ENCODE assay signal across 21 cellular contexts in genomic region chr6:1037430-1037829, GRCh38.
DNase-seq lines count a peak whose midpoint lies in the region; ATAC-seq, FAIRE-seq and TF ChIP-seq lines count a peak whose summit lies in the region.
"Had no signal": no experiment of that assay in that cellular context is flagged by ENCODE, and none has a peak within 500 bp of the region (broad histone marks: within the 10 kb centered on the region; RNA-seq: fewer than 3 reads in every experiment).

No MANE protein-coding gene starts in this region.

- no peak for TF ChIP-seq CTCF in bronchial epithelial cell (IDR thresholded peaks at IDR 0.05; ENCODE audit: insufficient read depth, low read length, severe bottlenecking)
- no peak for TF ChIP-seq CTCF in HepG2 (CRISPR knock-in tag; IDR thresholded peaks at IDR 0.05)
- no peak for TF ChIP-seq CTCF in neural progenitor cell (IDR thresholded peaks at IDR 0.05)

- TF ChIP-seq EP300 in HepG2 (IDR thresholded peaks at IDR 0.05; ENCODE audit: low read depth in 2 of 2, low read length in 2 of 2) (no peak), HepG2 (CRISPR knock-in tag; IDR thresholded peaks at IDR 0.05; ENCODE audit: borderline replicate concordance) (no peak)

- H3K27ac ChIP-seq in HepG2 (ENCODE audit: extremely low read length, insufficient read depth, low read length) = no peak overlapping the region
- H3K27ac ChIP-seq in neural progenitor cell = no peak overlapping the region
- H3K27ac ChIP-seq: 22Rv1; A549; BLaER1 treated with 17β-estradiol and CSF1 and Interleukin-3, amounts not matched to agents 10 nM and 100 nM; C4-2B had no signal

- POLR2A ChIA-PET in HepG2 (lab: Yijun Ruan, JAX) = no interaction called here

- H3K9me3 ChIP-seq in HepG2 (ENCODE audit: low read length) (no peaks in the 10 kb centered on the region), neural progenitor cell (ENCODE audit: low read depth) (no peaks in the 10 kb centered on the region)
- H3K9me3 ChIP-seq: A549, Caco-2 had no signal

- H3K4me3 ChIP-seq in bronchial epithelial cell (ENCODE audit: low read depth, low read length) (no peak overlapping the region), HepG2 (replicated peaks in 1 of 3; ENCODE audit: insufficient read depth in 1 of 3, low read depth in 2 of 3, low read length in 3 of 3) (no peak overlapping the region), neural progenitor cell (no peak overlapping the region)
- H3K4me3 ChIP-seq: A549; BLaER1 treated with 17β-estradiol and CSF1 and Interleukin-3, amounts not matched to agents 10 nM and 100 nM had no signal

- H3K36me3 Mint-ChIP-seq in neural progenitor cell = peaks cover 3% of the 10 kb centered on the region
- H3K36me3 Mint-ChIP-seq: CD8-positive, alpha-beta T cell had no signal

- no peaks in the 10 kb centered on the region for H3K27me3 ChIP-seq in bronchial epithelial cell (ENCODE audit: control insufficient read depth, insufficient read depth, low read length)
- H3K27me3 ChIP-seq in HepG2 (ENCODE audit: control insufficient read depth in 1 of 2, insufficient read depth in 2 of 2, low read length in 2 of 2) = no peaks in the 10 kb centered on the region
- H3K27me3 ChIP-seq in neural progenitor cell = no peaks in the 10 kb centered on the region
- H3K27me3 ChIP-seq: BLaER1 treated with 17β-estradiol and CSF1 and Interleukin-3, amounts not matched to agents 10 nM and 100 nM had no signal

- DNase-seq in bronchial epithelial cell (ENCODE audit: low read depth) (no peak), HepG2 (ENCODE audit: low spot score) (no peak), neural progenitor cell (ENCODE audit: low spot score) (no peak), SW480 (ENCODE audit: low spot score) (no peak)
- DNase-seq: AML-193; Caco-2; Calu3; CD4-positive, alpha-beta T cell; CD8-positive, alpha-beta T cell; DMS79 treated with DMSO at 0.1 percent for 48 hours; GF-D8 had no signal

- H3K4me2 ChIP-seq in HepG2 (ENCODE audit: low read depth, low read length) (no peak overlapping the region), neural progenitor cell (no peak overlapping the region)
- H3K4me2 ChIP-seq: A549; BLaER1 treated with 17β-estradiol and CSF1 and Interleukin-3, amounts not matched to agents 10 nM and 100 nM had no signal

- peaks cover 4% of the 10 kb centered on the region for H3K9me3 Mint-ChIP-seq in neural progenitor cell
- H3K9me3 Mint-ChIP-seq: CD4-positive, alpha-beta T cell; CD8-positive, alpha-beta T cell had no signal

- FAIRE-seq in bronchial epithelial cell (lab: Jason Lieb, UNC) (peak; percentile 66), HepG2 (lab: Jason Lieb, UNC) (no peak)
- FAIRE-seq: A549, D721Med, G401.6, GM12891, GM19239 had no signal

- peak overlapping the region; percentile 4 for H3K27ac Mint-ChIP-seq in neural progenitor cell
- H3K27ac Mint-ChIP-seq: B cell; CD4-positive, alpha-beta T cell; CD8-positive, alpha-beta T cell had no signal

- H3K36me3 ChIP-seq in bronchial epithelial cell (ENCODE audit: control insufficient read depth, insufficient read depth, low read length) (no peaks in the 10 kb centered on the region), HepG2 (replicated peaks in 1 of 2; ENCODE audit: control insufficient read depth in 1 of 2, insufficient read depth in 2 of 2, low read length in 2 of 2) (no peaks in the 10 kb centered on the region), neural progenitor cell (no peaks in the 10 kb centered on the region)
- H3K36me3 ChIP-seq: BLaER1 treated with 17β-estradiol and CSF1 and Interleukin-3, amounts not matched to agents 10 nM and 100 nM had no signal

- no peak overlapping the region for H3K9ac ChIP-seq in HepG2 (ENCODE audit: insufficient read depth, low read depth, low read length)
- H3K9ac ChIP-seq in neural progenitor cell = no peak overlapping the region
- H3K9ac ChIP-seq: BLaER1 treated with 17β-estradiol and CSF1 and Interleukin-3, amounts not matched to agents 10 nM and 100 nM had no signal

- H3K4me1 ChIP-seq in HepG2 (ENCODE audit: insufficient read depth, low read length) (peaks cover 34% of the 10 kb centered on the region), neural progenitor cell (no peaks in the 10 kb centered on the region)
- H3K4me1 ChIP-seq: A549; BLaER1 treated with 17β-estradiol and CSF1 and Interleukin-3, amounts not matched to agents 10 nM and 100 nM; Caco-2 had no signal

- H3K4me1 Mint-ChIP-seq in neural progenitor cell = peaks cover 13% of the 10 kb centered on the region
- H3K4me1 Mint-ChIP-seq: B cell had no signal

- in situ Hi-C loops in HepG2 (cut with HindIII; ENCODE audit: extremely low pct_ligation_motif_present, low pct_unique_long_range_greater_than_20kb) = no loop called here

- intact Hi-C loops in HepG2 (cut with micrococcal nuclease; ENCODE audit: unreplicated experiment) = no loop called here

- no peak for TF ChIP-seq POLR2A in HepG2 (IDR thresholded peaks at IDR 0.05; ENCODE audit: insufficient read depth in 1 of 2, low read depth in 2 of 2, low read length in 2 of 2)

- no peaks in the 10 kb centered on the region for H3K79me2 ChIP-seq in HepG2 (ENCODE audit: insufficient read depth, low read length)
- H3K79me2 ChIP-seq in neural progenitor cell (ENCODE audit: low read depth) = no peaks in the 10 kb centered on the region

- H2AFZ ChIP-seq in HepG2 (ENCODE audit: low read length) = no peak overlapping the region
- H2AFZ ChIP-seq in neural progenitor cell (replicated peaks) = no peak overlapping the region

- no peaks in the 10 kb centered on the region for H3F3A ChIP-seq in neural progenitor cell (ENCODE audit: low read depth)

- H3K4me3 Mint-ChIP-seq in neural progenitor cell = no peak overlapping the region
- H3K4me3 Mint-ChIP-seq: B cell; CD4-positive, alpha-beta T cell; CD8-positive, alpha-beta T cell had no signal

- TF ChIP-seq RAD21 in HepG2 (CRISPR knock-in tag; IDR thresholded peaks at IDR 0.05) = no peak

- peaks cover 3% of the 10 kb centered on the region for H3K27me3 Mint-ChIP-seq in neural progenitor cell (ENCODE audit: insufficient read depth, low read depth)

- WGBS in HepG2 (ENCODE audit: low lambda C conversion rate) = 41% methylated on average over 2 of the region's 2 CpGs

- BruUV-seq in HepG2 (replicated peaks; lab: Mats Ljungman, UMichigan) = no TSS peak

- ATAC-seq in HepG2 (peak; percentile 28; the same call in 2 of the 3 replicates), HG02623 (IDR thresholded peaks at IDR 0.05; ENCODE audit: unreplicated experiment) (no peak)
- ATAC-seq: A549; CD8-positive, alpha-beta T cell had no signal

- CTCF ChIA-PET in HepG2 (lab: Yijun Ruan, JAX; ENCODE audit: low intra/inter-chr PET ratio, low total read pairs) = no interaction called here

- H4K20me1 ChIP-seq in HepG2 (ENCODE audit: insufficient read depth, low read length) (no peaks in the 10 kb centered on the region), neural progenitor cell (ENCODE audit: low read depth) (no peaks in the 10 kb centered on the region)
- H4K20me1 ChIP-seq: BLaER1 treated with 17β-estradiol and CSF1 and Interleukin-3, amounts not matched to agents 10 nM and 100 nM had no signal

TF ChIP-seq in HepG2, 621 proteins besides CTCF, POLR2A, EP300 and RAD21 (continues in another document):
- TF ChIP-seq ZNF670 (CRISPR knock-in tag; IDR thresholded peaks at IDR 0.05; ENCODE audit: borderline replicate concordance) = no peak
- TF ChIP-seq SMARCC2 (IDR thresholded peaks at IDR 0.05) = no peak
- TF ChIP-seq, protein P1, sequence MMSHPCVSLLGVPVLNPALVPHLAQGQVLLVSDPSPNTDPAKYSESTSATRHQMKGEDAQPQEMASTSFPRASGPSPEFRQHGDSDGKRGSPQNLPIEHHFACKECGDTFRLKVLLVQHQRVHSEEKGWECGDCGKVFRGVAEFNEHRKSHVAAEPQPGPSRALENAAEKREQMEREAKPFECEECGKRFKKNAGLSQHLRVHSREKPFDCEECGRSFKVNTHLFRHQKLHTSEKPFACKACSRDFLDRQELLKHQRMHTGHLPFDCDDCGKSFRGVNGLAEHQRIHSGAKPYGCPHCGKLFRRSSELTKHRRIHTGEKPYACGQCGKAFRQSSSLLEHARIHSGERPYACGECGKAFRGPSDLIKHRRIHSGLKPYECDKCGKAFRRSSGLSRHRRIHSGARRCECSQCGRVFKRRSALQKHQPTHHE (CRISPR knock-in tag; IDR thresholded peaks at IDR 0.05; ENCODE audit: borderline replicate concordance) = no peak
- TF ChIP-seq U2AF1 (optimal IDR thresholded peaks at IDR 0.05; ENCODE audit: low read depth, low read length) = no peak
- no peak for TF ChIP-seq CBX2 (IDR thresholded peaks at IDR 0.05; ENCODE audit: low read depth, low read length)
- TF ChIP-seq CBX2 (CRISPR knock-in tag; IDR thresholded peaks at IDR 0.05; ENCODE audit: low read depth) = no peak
- TF ChIP-seq ZNF383 (CRISPR knock-in tag; IDR thresholded peaks at IDR 0.05; ENCODE audit: borderline replicate concordance) = no peak
- TF ChIP-seq KLF15 (CRISPR knock-in tag; IDR thresholded peaks at IDR 0.05; ENCODE audit: borderline replicate concordance) = no peak
- TF ChIP-seq, protein P2, sequence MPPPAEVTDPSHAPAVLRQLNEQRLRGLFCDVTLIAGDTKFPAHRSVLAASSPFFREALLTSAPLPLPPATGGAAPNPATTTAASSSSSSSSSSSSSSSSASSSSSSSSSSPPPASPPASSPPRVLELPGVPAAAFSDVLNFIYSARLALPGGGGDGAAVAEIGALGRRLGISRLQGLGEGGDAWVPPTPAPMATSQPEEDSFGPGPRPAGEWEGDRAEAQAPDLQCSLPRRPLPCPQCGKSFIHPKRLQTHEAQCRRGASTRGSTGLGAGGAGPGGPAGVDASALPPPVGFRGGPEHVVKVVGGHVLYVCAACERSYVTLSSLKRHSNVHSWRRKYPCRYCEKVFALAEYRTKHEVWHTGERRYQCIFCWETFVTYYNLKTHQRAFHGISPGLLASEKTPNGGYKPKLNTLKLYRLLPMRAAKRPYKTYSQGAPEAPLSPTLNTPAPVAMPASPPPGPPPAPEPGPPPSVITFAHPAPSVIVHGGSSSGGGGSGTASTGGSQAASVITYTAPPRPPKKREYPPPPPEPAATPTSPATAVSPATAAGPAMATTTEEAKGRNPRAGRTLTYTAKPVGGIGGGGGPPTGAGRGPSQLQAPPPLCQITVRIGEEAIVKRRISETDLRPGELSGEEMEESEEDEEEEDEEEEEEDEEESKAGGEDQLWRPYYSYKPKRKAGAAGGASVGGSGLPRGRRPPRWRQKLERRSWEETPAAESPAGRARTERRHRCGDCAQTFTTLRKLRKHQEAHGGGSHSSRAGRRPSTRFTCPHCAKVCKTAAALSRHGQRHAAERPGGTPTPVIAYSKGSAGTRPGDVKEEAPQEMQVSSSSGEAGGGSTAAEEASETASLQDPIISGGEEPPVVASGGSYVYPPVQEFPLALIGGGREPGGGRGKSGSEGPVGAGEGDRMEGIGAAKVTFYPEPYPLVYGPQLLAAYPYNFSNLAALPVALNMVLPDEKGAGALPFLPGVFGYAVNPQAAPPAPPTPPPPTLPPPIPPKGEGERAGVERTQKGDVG (CRISPR knock-in tag; IDR thresholded peaks at IDR 0.05; ENCODE audit: borderline replicate concordance) = no peak
